1 cellular context compared by ENCODE assay signal in genomic region chr22:17592201-17592600, GRCh38.
TF ChIP-seq lines count a peak whose summit lies in the region.

No MANE protein-coding gene starts in this region.

TF ChIP-seq in endothelial cell of umbilical vein, 7 proteins besides CTCF, POLR2A, EP300 and RAD21:
- TF ChIP-seq MAX (IDR thresholded peaks at IDR 0.05; ENCODE audit: insufficient read depth, insufficient read length) (no peak), POLR2AphosphoS5 (IDR thresholded peaks at IDR 0.05; ENCODE audit: insufficient read depth, low read depth, low read length) (no peak), GATA2 (IDR thresholded peaks at IDR 0.05; ENCODE audit: insufficient read depth, insufficient read length, low read depth, low read length) (no peak), EZH2 (IDR thresholded peaks at IDR 0.05; ENCODE audit: borderline replicate concordance, low read depth, low read length, severe bottlenecking) (no peak), FOS (IDR thresholded peaks at IDR 0.05; ENCODE audit: borderline replicate concordance, insufficient read depth, low read length) (no peak), JUN (IDR thresholded peaks at IDR 0.05; ENCODE audit: borderline replicate concordance, insufficient read depth, insufficient read length, low read depth) (no peak), MYC (IDR thresholded peaks at IDR 0.05; ENCODE audit: low read depth, low read length) (no peak)
